In genomic region chr15:40108855-40109735, GRCh38 we compare ENCODE assay signal across 8 cellular contexts. TPM values are rescaled to one million over a fixed set of nuclear protein-coding genes. Genes with fewer than 3 reads are reported as not detected.
DNase-seq lines count a peak whose midpoint lies in the region; ATAC-seq and TF ChIP-seq lines count a peak whose summit lies in the region.

Gene BMF (minus strand): TSS chr15:40108879. CDS start chr15:40106086, 2,793 bp downstream.

- no peaks in the 10 kb centered on the region for H3K27me3 ChIP-seq in endodermal cell (ENCODE audit: control insufficient read depth, insufficient read depth, low read length, poor library complexity, severe bottlenecking)

- peaks cover 9% of the 10 kb centered on the region for H3K36me3 Mint-ChIP-seq in endodermal cell (ENCODE audit: low read depth)

- peak within 1 kb of the TSS; percentile 94 for H3K4me3 ChIP-seq in endodermal cell (ENCODE audit: low read length)

- H3K36me3 ChIP-seq in endodermal cell (ENCODE audit: control insufficient read depth, insufficient read depth, low read length) = peaks cover 1% of the 10 kb centered on the region

- DNase-seq in COLO668 (lab: John Stamatoyannopoulos, UW; ENCODE audit: unreplicated experiment) (peak; percentile 97), HT1080 (ENCODE audit: low read depth) (peak; percentile 97), NOMO-1 (lab: John Stamatoyannopoulos, UW; ENCODE audit: unreplicated experiment in 2 of 2) (peak; percentile 95 to 98), endodermal cell (peak; percentile 100), mesenteric fat pad (ENCODE audit: low spot score) (peak; percentile 100)
- peak; percentile 90 to 93 for DNase-seq in activated CD8-positive, alpha-beta memory T cell treated with anti-CD3 and anti-CD28 coated beads for 4 hours (ENCODE audit: low read depth in 2 of 2)
- peak; percentile 94 for DNase-seq in stimulated activated CD8-positive, alpha-beta memory T cell treated with anti-CD3 and anti-CD28 coated beads, Interleukin-15, amount 100 ng/mL, for 1 hour (ENCODE audit: low read depth)

- H3K4me3 Mint-ChIP-seq in endodermal cell = peak within 1 kb of the TSS; percentile 94

- no peaks in the 10 kb centered on the region for H3K27me3 Mint-ChIP-seq in endodermal cell (ENCODE audit: insufficient read depth)

- WGBS in endodermal cell (ENCODE audit: insufficient coverage in 1 of 2, insufficient read length in 1 of 2), 2 experiments = 8 to 13% methylated on average over 34 to 48 of the region's 48 CpGs

- TF ChIP-seq CTCF in endodermal cell (conservative IDR thresholded peaks at IDR 0.05) = peak; percentile 72

- H3K9ac ChIP-seq in endodermal cell (ENCODE audit: extremely low read depth, low read length, poor library complexity, severe bottlenecking) = peak within 1 kb of the TSS; percentile 69

- H3K4me1 ChIP-seq in endodermal cell (ENCODE audit: control insufficient read depth, insufficient read depth, low read length) = peaks cover 12% of the 10 kb centered on the region

- H3K9me3 Mint-ChIP-seq in endodermal cell = no peaks in the 10 kb centered on the region

- H3K27ac Mint-ChIP-seq in endodermal cell = peak within 1 kb of the TSS; percentile 97

- peaks cover 39% of the 10 kb centered on the region for H3K4me1 Mint-ChIP-seq in endodermal cell

- ATAC-seq in GM21360 (IDR thresholded peaks at IDR 0.05; ENCODE audit: unreplicated experiment) = peak; percentile 44

- peak within 1 kb of the TSS; percentile 72 for H3K27ac ChIP-seq in endodermal cell (ENCODE audit: low read depth, low read length)

- H3K9me3 ChIP-seq in endodermal cell (ENCODE audit: control insufficient read depth, low read length) = no peaks in the 10 kb centered on the region

RNA-seq across cellular contexts. Expression of gene BMF, which starts in this region (rescaled TPM):
- 0.23 and 0.66 TPM in 2 replicates for total RNA-seq in HT1080 (2014; rRNA removed; shearing (Covaris generic))
- 0.77 and 1.9 TPM in 2 replicates for polyA plus RNA-seq in HT1080 (2015; cell fraction: cytosol; rRNA removed)
- polyA plus RNA-seq in HT1080 (2015; cell fraction: nucleus; rRNA removed) = 2.9 and 4.1 TPM in 2 replicates
- total RNA-seq in endodermal cell = 10 to 100 TPM; 48.3 to 53.5 TPM
- 42.5 TPM for polyA plus RNA-seq in endodermal cell (2013, experiment 1 of 2)
- 44.3 TPM for polyA plus RNA-seq in endodermal cell (2013, experiment 2 of 2)
- total RNA-seq in mesenteric fat pad = 4.0 TPM

Comparison
In these comparisons a context has a peak if more than half of its experiments do, and no peak if none do; other contexts are left out.
1. Peak in every context shown above with its lines: DNase-seq, ATAC-seq, H3K4me3 ChIP-seq and H3K27ac ChIP-seq.